ENCODE assay signal across 9 cellular contexts in genomic region chr20:61537239-61537638, GRCh38.
"Had no signal": no experiment of that assay in that cellular context is flagged by ENCODE, and none has a peak within 500 bp of the region (broad histone marks: within the 10 kb centered on the region; RNA-seq: fewer than 3 reads in every experiment).

No MANE protein-coding gene starts in this region.

- FAIRE-seq: HepG2, K562 had no signal

- H3K9me3 Mint-ChIP-seq: HFFc6 had no signal

- H3K9me3 ChIP-seq: HAP-1 had no signal

- ATAC-seq: HCT116, HepG2, K562 had no signal

- H3K4me3 Mint-ChIP-seq: HFFc6 had no signal

- H3K4me1 ChIP-seq: HAP-1 had no signal

- H3K9ac ChIP-seq: GM23248 had no signal

- H2AFZ ChIP-seq: GM23248 had no signal

- H3K27ac ChIP-seq: GM23248 had no signal

- DNase-seq: GM23248, GOT3, H7, HFFc6, KG1 had no signal

- H3K4me3 ChIP-seq: GM23248, HAP-1, K562 had no signal

- H3K36me3 ChIP-seq: HAP-1 had no signal

- H3K27ac Mint-ChIP-seq: HFFc6 had no signal
